In genomic region chr6:148144917-148145521, GRCh38 we compare ENCODE assay signal across 8 cellular contexts.
DNase-seq lines count a peak whose midpoint lies in the region; ATAC-seq, FAIRE-seq and TF ChIP-seq lines count a peak whose summit lies in the region.

No MANE protein-coding gene starts in this region.

- no peaks in the 10 kb centered on the region for H3K27me3 ChIP-seq in Panc1 (ENCODE audit: control insufficient read depth, insufficient read depth, low read length)

- POLR2A ChIA-PET in Panc1 (lab: Charles Lee): interaction anchor here (0.5 kb wide), 1 partner anchor 213 kb away, joined by 8 read pairs; no protein-coding TSS in a partner anchor

- ATAC-seq in GM21381 (IDR thresholded peaks at IDR 0.05; ENCODE audit: unreplicated experiment) (peak; percentile 81), Panc1 (peak; percentile 78), HG03108 (IDR thresholded peaks at IDR 0.05; ENCODE audit: unreplicated experiment) (no peak)

- H3K4me3 ChIP-seq in Panc1 (ENCODE audit: low read depth in 2 of 2, low read length in 2 of 2): 0 out of 4 replicates have a peak overlapping the region, but pooled peaks of 1 of the 2 experiments have one; percentile 3

- FAIRE-seq in frontal cortex (lab: Jason Lieb, UNC): peak; percentile 92

- CTCF ChIA-PET in Panc1 (lab: Charles Lee): interaction anchor here (0.6 kb wide), 1 partner anchor 107 kb away, joined by 6 read pairs; no protein-coding TSS in a partner anchor

- H3K9me3 ChIP-seq in Panc1 (ENCODE audit: control insufficient read depth, insufficient read depth, low read depth, low read length): no peaks in the 10 kb centered on the region

- peak; percentile 92 for TF ChIP-seq CTCF in Panc1 (IDR thresholded peaks at IDR 0.05)

- no peaks in the 10 kb centered on the region for H3K36me3 ChIP-seq in Panc1 (ENCODE audit: control insufficient read depth, insufficient read depth, low read length)

- H3K4me1 ChIP-seq in Panc1 (ENCODE audit: control insufficient read depth, insufficient read depth, low read length): no peaks in the 10 kb centered on the region; the same call in 1 of the 2 replicates

- intact Hi-C loops in Panc1 (cut with micrococcal nuclease; ENCODE audit: unreplicated experiment) (loop anchor here (1.0 kb wide), 1 partner anchor 21 kb away; no protein-coding TSS in a partner anchor), posterior cingulate gyrus (cut with DNase I) (no loop called here)

- no TSS peak for BruUV-seq in Panc1 (replicated peaks; lab: Mats Ljungman, UMichigan)

- no peak overlapping the region for H3K27ac ChIP-seq in Panc1 (ENCODE audit: low read length)

- DNase-seq in COLO829 (ENCODE audit: low spot score): peak; percentile 68
- peak; percentile 23 for DNase-seq in HuH-7.5 (ENCODE audit: low spot score)
- peak; percentile 39 for DNase-seq in Panc1 (ENCODE audit: low read depth, low spot score)
- peak; percentile 13 to 23 for DNase-seq in activated T-helper 1 cell treated with anti-CD3 and anti-CD28 coated beads, Interleukin-2, amount 50 U/mL, for 16 hours (ENCODE audit: low read depth in 1 of 2, low spot score in 1 of 2)
- peak; percentile 8 to 28 for DNase-seq in frontal cortex (ENCODE audit: low spot score in 2 of 2)
- peak; percentile 33 to 95 (median 76) for DNase-seq in posterior cingulate gyrus

- in situ Hi-C loops in Panc1 (cut with HindIII; ENCODE audit: low pct_unique_long_range_greater_than_20kb, low sequenced_read_pairs): no loop called here

Comparison
In these comparisons a context has a peak if more than half of its experiments do, and no peak if none do; other contexts are left out.
1. DNase-seq: peak in every context shown above with its lines; median percentile 76 in posterior cingulate gyrus; 68 in COLO829; 39 in Panc1; 23 in HuH-7.5; 18 in activated T-helper 1 cell treated with anti-CD3 and anti-CD28 coated beads, Interleukin-2, amount 50 U/mL, for 16 hours; 18 in frontal cortex.